29 cellular contexts compared by ENCODE assay signal in genomic region chr12:46800160-46800559, GRCh38. TPM values are rescaled to one million over a fixed set of nuclear protein-coding genes. Genes with fewer than 3 reads are reported as not detected.
"Had no signal": no experiment of that assay in that cellular context is flagged by ENCODE, and none has a peak within 500 bp of the region (broad histone marks: within the 10 kb centered on the region; RNA-seq: fewer than 3 reads in every experiment).

No MANE protein-coding gene starts in this region.

- ATAC-seq: heart right ventricle; left colon; left ventricle myocardium superior; natural killer cell; pancreas; sciatic nerve; stimulated activated memory B cell treated with anti-CD40 and anti-IgM and Interleukin-4, amounts not matched to agents 10 μg/mL and 1 μg/mL and 100 μg/mL, for 72 hours; stimulated activated naive CD8-positive, alpha-beta T cell treated with anti-CD3 and anti-CD28 coated beads, Interleukin-15, Interleukin-2, amounts not matched to agents 100 U/mL and 50 U/mL, for 24 hours; upper lobe of right lung had no signal

- H3K36me3 Mint-ChIP-seq: natural killer cell; stimulated activated memory B cell treated with anti-CD40 and anti-IgM and Interleukin-4, amounts not matched to agents 10 μg/mL and 1 μg/mL and 100 μg/mL, for 72 hours had no signal

- H3K9me3 Mint-ChIP-seq: dendritic cell treated with granulocyte-macrophage colony-stimulating factor and Interleukin-4, amounts not matched to agents 40 ng/mL and 50 ng/mL, for 4 days; natural killer cell; stimulated activated memory B cell treated with anti-CD40 and anti-IgM and Interleukin-4, amounts not matched to agents 10 μg/mL and 1 μg/mL and 100 μg/mL, for 72 hours had no signal

- H3K4me1 Mint-ChIP-seq: memory B cell; natural killer cell; stimulated activated memory B cell treated with anti-CD40 and anti-IgM and Interleukin-4, amounts not matched to agents 10 μg/mL and 1 μg/mL and 100 μg/mL, for 72 hours had no signal

- H3K9me3 ChIP-seq: colonic mucosa, esophagus squamous epithelium, heart right ventricle, pancreas, thoracic aorta, tibial nerve, upper lobe of right lung, vagina had no signal

- H3K27ac ChIP-seq: colonic mucosa, esophagus squamous epithelium, heart right ventricle, thoracic aorta, tibial nerve, upper lobe of right lung, vagina had no signal

- H3K36me3 ChIP-seq: colonic mucosa, esophagus squamous epithelium, heart right ventricle, pancreas, thoracic aorta, tibial nerve, upper lobe of right lung, vagina had no signal

- H3K4me3 ChIP-seq: colonic mucosa, esophagus squamous epithelium, heart right ventricle, lung, pancreas, thoracic aorta, tibial nerve, upper lobe of right lung, vagina had no signal

- DNase-seq: colonic mucosa; effector memory CD4-positive, alpha-beta T cell; erythroblast; esophagus squamous epithelium; foreskin melanocyte; glutamatergic neuron; heart right ventricle; hippocampal formation; kidney glomerular epithelial cell; left colon; left ventricle myocardium superior; natural killer cell; occipital lobe; pancreas; stimulated activated CD4-positive, alpha-beta T cell treated with anti-CD3 and anti-CD28 coated beads, Interleukin-4, amount 100 ng/mL, for 4 hours; stimulated activated naive CD8-positive, alpha-beta T cell treated with anti-CD3 and anti-CD28 coated beads, Interleukin-15, Interleukin-2, amounts not matched to agents 100 U/mL and 50 U/mL, for 24 hours; upper lobe of right lung had no signal

- H3K27ac Mint-ChIP-seq: dendritic cell treated with granulocyte-macrophage colony-stimulating factor and Interleukin-4, amounts not matched to agents 40 ng/mL and 50 ng/mL, for 4 days; memory B cell; natural killer cell; stimulated activated memory B cell treated with anti-CD40 and anti-IgM and Interleukin-4, amounts not matched to agents 10 μg/mL and 1 μg/mL and 100 μg/mL, for 72 hours had no signal

- H3K27me3 Mint-ChIP-seq: dendritic cell treated with granulocyte-macrophage colony-stimulating factor and Interleukin-4, amounts not matched to agents 40 ng/mL and 50 ng/mL, for 4 days; stimulated activated memory B cell treated with anti-CD40 and anti-IgM and Interleukin-4, amounts not matched to agents 10 μg/mL and 1 μg/mL and 100 μg/mL, for 72 hours had no signal

- H3K4me1 ChIP-seq: colonic mucosa, esophagus squamous epithelium, heart right ventricle, tibial nerve, upper lobe of right lung, vagina had no signal

- FAIRE-seq: endometrium, islet of Langerhans, pancreas had no signal

- H3K4me3 Mint-ChIP-seq: dendritic cell treated with granulocyte-macrophage colony-stimulating factor and Interleukin-4, amounts not matched to agents 40 ng/mL and 50 ng/mL, for 4 days; memory B cell; natural killer cell; stimulated activated memory B cell treated with anti-CD40 and anti-IgM and Interleukin-4, amounts not matched to agents 10 μg/mL and 1 μg/mL and 100 μg/mL, for 72 hours had no signal

- H3K27me3 ChIP-seq: colonic mucosa, esophagus squamous epithelium, heart right ventricle, pancreas, tibial nerve, upper lobe of right lung, vagina had no signal

RNA-seq across cellular contexts. Expression of gene SLC38A4, which starts 25.6 kb away (rescaled TPM):
- total RNA-seq: mononuclear cell, natural killer cell, vagina had no signal
- polyA plus RNA-seq: neural cell had no signal
